ENCODE assay signal across 11 cellular contexts in genomic region chr17:6756425-6757012, GRCh38. TPM values are rescaled to one million over a fixed set of nuclear protein-coding genes. Genes with fewer than 3 reads are reported as not detected.
DNase-seq lines count a peak whose midpoint lies in the region; ATAC-seq, FAIRE-seq and TF ChIP-seq lines count a peak whose summit lies in the region.
"Had no signal": no experiment of that assay in that cellular context is flagged by ENCODE, and none has a peak within 500 bp of the region (broad histone marks: within the 10 kb centered on the region; RNA-seq: fewer than 3 reads in every experiment).

No MANE protein-coding gene starts in this region.

- intact Hi-C loops in activated naive CD4-positive, alpha-beta T cell treated with anti-CD3 and anti-CD28 coated beads for 36 hours (cut with micrococcal nuclease), result loop anchor here (5.0 kb wide), 2 partner anchors 89 to 104 kb away; partner anchors contain the start of genes C17orf100 and MED31
- intact Hi-C loops in lower leg skin (cut with DNase I; ENCODE audit: low total_unique reads), result no loop called here

- TF ChIP-seq CTCF in lower leg skin (IDR thresholded peaks at IDR 0.05), result no peak
- TF ChIP-seq CTCF in GM10266 (IDR thresholded peaks at IDR 0.05; ENCODE audit: control insufficient read depth, insufficient read depth, low read depth, missing control alignments), result no peak

- H3K4me1 Mint-ChIP-seq in activated naive CD4-positive, alpha-beta T cell treated with anti-CD3 and anti-CD28 coated beads for 36 hours (ENCODE audit: low read depth), result peaks cover 53% of the 10 kb centered on the region
- H3K4me1 Mint-ChIP-seq in activated T-helper 17 cell treated with anti-CD3 and anti-CD28 coated beads, Interleukin-2, amount 50 U/mL, for 72 hours, result peaks cover 25% of the 10 kb centered on the region

- CTCF ChIA-PET in activated naive CD4-positive, alpha-beta T cell treated with anti-CD3 and anti-CD28 coated beads for 36 hours (lab: Charles Lee), result interaction anchor here (1.3 to 1.4 kb wide), 3 partner anchors 87 to 283 kb away, joined by 3 to 4 read pairs (median 3); no protein-coding TSS in a partner anchor

- H3K9me3 Mint-ChIP-seq in activated naive CD4-positive, alpha-beta T cell treated with anti-CD3 and anti-CD28 coated beads for 36 hours, result no peaks in the 10 kb centered on the region
- H3K9me3 Mint-ChIP-seq in activated T-helper 17 cell treated with anti-CD3 and anti-CD28 coated beads, Interleukin-2, amount 50 U/mL, for 72 hours, result no peaks in the 10 kb centered on the region

- H3K27me3 Mint-ChIP-seq in activated naive CD4-positive, alpha-beta T cell treated with anti-CD3 and anti-CD28 coated beads for 36 hours (ENCODE audit: low read depth), result no peaks in the 10 kb centered on the region
- H3K27me3 Mint-ChIP-seq in activated T-helper 17 cell treated with anti-CD3 and anti-CD28 coated beads, Interleukin-2, amount 50 U/mL, for 72 hours, result no peaks in the 10 kb centered on the region

- H3K27ac ChIP-seq in thymus (ENCODE audit: low read depth), result peak overlapping the region; percentile 86

- H3K4me3 Mint-ChIP-seq in activated naive CD4-positive, alpha-beta T cell treated with anti-CD3 and anti-CD28 coated beads for 36 hours, result peak overlapping the region; percentile 93
- H3K4me3 Mint-ChIP-seq in activated T-helper 17 cell treated with anti-CD3 and anti-CD28 coated beads, Interleukin-2, amount 50 U/mL, for 72 hours, result peak overlapping the region; percentile 91

- H3K4me3 ChIP-seq in lower leg skin (ENCODE audit: low read depth, poor library complexity, severe bottlenecking) (peak overlapping the region; percentile 9), thymus (ENCODE audit: low read length) (peak overlapping the region; percentile 60)

- no peak for FAIRE-seq in HTR-8/SVneo (lab: Jason Lieb, UNC)
- FAIRE-seq: H1 had no signal

- TF ChIP-seq POLR2A in lower leg skin (IDR thresholded peaks at IDR 0.05), result no peak

- H3K4me1 ChIP-seq in thymus (ENCODE audit: control insufficient read depth, insufficient read depth, low read length), result peaks cover 16% of the 10 kb centered on the region

- peaks cover 9% of the 10 kb centered on the region for H3K36me3 ChIP-seq in thymus (ENCODE audit: control insufficient read depth, insufficient read depth)

- no peaks in the 10 kb centered on the region for H3K9me3 ChIP-seq in thymus (ENCODE audit: control insufficient read depth)

- ATAC-seq in activated T-helper 17 cell treated with anti-CD3 and anti-CD28 coated beads, Interleukin-2, amount 50 U/mL, for 72 hours (replicated peaks), result peak; percentile 47

- peak; percentile 23 for DNase-seq in activated naive CD4-positive, alpha-beta T cell treated with anti-CD3 and anti-CD28 coated beads for 36 hours
- DNase-seq in activated naive CD4-positive, alpha-beta T cell treated with anti-CD3 and anti-CD28 coated beads, Interleukin-2, amount 50 U/mL, for 16 hours, result no peak
- DNase-seq in lower leg skin (ENCODE audit: low spot score in 2 of 2) (no peak), GM10266 (ENCODE audit: extremely low spot score) (no peak), NCI-H345 treated with DMSO at 0.1 percent for 48 hours (lab: John Stamatoyannopoulos, UW; ENCODE audit: unreplicated experiment) (no peak), HTR-8/SVneo (ENCODE audit: insufficient read length, low spot score) (no peak)
- DNase-seq: NCI-H2081 had no signal

- H3K36me3 Mint-ChIP-seq in activated naive CD4-positive, alpha-beta T cell treated with anti-CD3 and anti-CD28 coated beads for 36 hours (ENCODE audit: low read depth), result peaks cover 43% of the 10 kb centered on the region
- H3K36me3 Mint-ChIP-seq in activated T-helper 17 cell treated with anti-CD3 and anti-CD28 coated beads, Interleukin-2, amount 50 U/mL, for 72 hours (ENCODE audit: low read depth), result peaks cover 28% of the 10 kb centered on the region

- no peaks in the 10 kb centered on the region for H3K27me3 ChIP-seq in thymus (ENCODE audit: control insufficient read depth, insufficient read depth)

- WGBS in lower leg skin, 2 donors, result 36 to 45% methylated on average over 12 of the region's 12 CpGs
- WGBS in thymus, result 27% methylated on average over 12 of the region's 12 CpGs

- peak overlapping the region; percentile 84 for H3K27ac Mint-ChIP-seq in activated naive CD4-positive, alpha-beta T cell treated with anti-CD3 and anti-CD28 coated beads for 36 hours
- peak overlapping the region; percentile 89 for H3K27ac Mint-ChIP-seq in activated T-helper 17 cell treated with anti-CD3 and anti-CD28 coated beads, Interleukin-2, amount 50 U/mL, for 72 hours

RNA-seq across cellular contexts. Expression of gene XAF1, which starts 0.7 kb away (rescaled TPM):
- 10 to 100 TPM; 15.0 to 19.0 TPM for total RNA-seq in activated naive CD4-positive, alpha-beta T cell treated with anti-CD3 and anti-CD28 coated beads for 36 hours
- 10 to 100 TPM; 10.1 to 15.4 TPM for total RNA-seq in activated T-helper 17 cell treated with anti-CD3 and anti-CD28 coated beads, Interleukin-2, amount 50 U/mL, for 72 hours
- 10 to 100 TPM in 1 of 4 donors, 1 to 10 TPM in 3; 5.3 to 10.2 (median 6.6) TPM for total RNA-seq in lower leg skin
- polyA plus RNA-seq in thymus, result 73.2 TPM
- total RNA-seq: H1 had no signal
- polyA plus RNA-seq: H1 had no signal

RNA-seq across cellular contexts. Expression of gene FBXO39, which starts 19.5 kb away (rescaled TPM):
- not detected for total RNA-seq in activated naive CD4-positive, alpha-beta T cell treated with anti-CD3 and anti-CD28 coated beads for 36 hours
- under 1 TPM in 1 of 2 donors, not detected in 1; 0.24 TPM for total RNA-seq in activated T-helper 17 cell treated with anti-CD3 and anti-CD28 coated beads, Interleukin-2, amount 50 U/mL, for 72 hours
- under 1 TPM; 0.42 to 0.97 (median 0.71) TPM for total RNA-seq in lower leg skin
- polyA plus RNA-seq in thymus, result 1.0 TPM
- total RNA-seq: myocyte had no signal

RNA-seq across cellular contexts. Expression of gene SLC13A5, which starts 43.4 kb away (rescaled TPM):
- not detected for total RNA-seq in activated naive CD4-positive, alpha-beta T cell treated with anti-CD3 and anti-CD28 coated beads for 36 hours
- total RNA-seq in activated T-helper 17 cell treated with anti-CD3 and anti-CD28 coated beads, Interleukin-2, amount 50 U/mL, for 72 hours, result not detected
- total RNA-seq in lower leg skin, result not detected
- 0.14 TPM for polyA plus RNA-seq in thymus
- total RNA-seq: myocyte had no signal
